24 cellular contexts compared by ENCODE assay signal in genomic region chr5:33763435-33763834, GRCh38.
"Had no signal": no experiment of that assay in that cellular context is flagged by ENCODE, and none has a peak within 500 bp of the region (broad histone marks: within the 10 kb centered on the region; RNA-seq: fewer than 3 reads in every experiment).

No MANE protein-coding gene starts in this region.

- H3K27me3 Mint-ChIP-seq: activated CD4-positive, alpha-beta T cell treated with anti-CD3 and anti-CD28 coated beads for 36 hours; activated naive CD8-positive, alpha-beta T cell treated with anti-CD3 and anti-CD28 coated beads, Interleukin-2, amount 50 U/mL, for 24 hours; brain had no signal

- H3K9me3 Mint-ChIP-seq: activated CD4-positive, alpha-beta memory T cell treated with anti-CD3 and anti-CD28 coated beads, Interleukin-2, amount 10 ng/mL, durations not matched to agents 7 days and 5 days; activated naive CD4-positive, alpha-beta T cell treated with anti-CD3 and anti-CD28 coated beads, Interleukin-2, amount 50 U/mL, for 24 hours; activated naive CD8-positive, alpha-beta T cell treated with anti-CD3 and anti-CD28 coated beads, Interleukin-2, amount 50 U/mL, for 24 hours; activated T-helper 2 cell treated with anti-CD3 and anti-CD28 coated beads, Interferon-gamma antibody, Interleukin-2, Interleukin-4, amounts not matched to agents 10 μg/mL and 5 μg/mL and 100 μg/mL, durations not matched to agents 14 hours and 24 hours and 36 hours; brain had no signal

- H3K9me3 ChIP-seq: ascending aorta, SK-N-SH had no signal

- H3K27ac Mint-ChIP-seq: activated CD4-positive, alpha-beta memory T cell treated with anti-CD3 and anti-CD28 coated beads, Interleukin-2, amount 10 ng/mL, durations not matched to agents 7 days and 5 days; activated CD4-positive, alpha-beta T cell treated with anti-CD3 and anti-CD28 coated beads for 36 hours; activated naive CD4-positive, alpha-beta T cell treated with anti-CD3 and anti-CD28 coated beads, Interleukin-2, amount 50 U/mL, for 24 hours; activated naive CD8-positive, alpha-beta T cell treated with anti-CD3 and anti-CD28 coated beads, Interleukin-2, amount 50 U/mL, for 24 hours; activated T-helper 2 cell treated with anti-CD3 and anti-CD28 coated beads, Interferon-gamma antibody, Interleukin-2, Interleukin-4, amounts not matched to agents 10 μg/mL and 5 μg/mL and 100 μg/mL, durations not matched to agents 14 hours and 24 hours and 36 hours; brain had no signal

- H3K4me3 ChIP-seq: ascending aorta, SJCRH30 had no signal

- H3K27ac ChIP-seq: ascending aorta, SJCRH30, VCaP had no signal

- ATAC-seq: activated CD4-positive, alpha-beta T cell treated with anti-CD3 and anti-CD28 coated beads for 36 hours; activated naive CD8-positive, alpha-beta T cell treated with anti-CD3 and anti-CD28 coated beads, Interleukin-2, amount 50 U/mL, for 24 hours had no signal

- H3K9me2 ChIP-seq: SK-N-SH had no signal

- H3K4me2 ChIP-seq: SK-N-SH had no signal

- H3K36me3 Mint-ChIP-seq: activated naive CD4-positive, alpha-beta T cell treated with anti-CD3 and anti-CD28 coated beads, Interleukin-2, amount 50 U/mL, for 24 hours; brain had no signal

- H3K27me3 ChIP-seq: ascending aorta, SJCRH30 had no signal

- H3K4me1 Mint-ChIP-seq: activated CD4-positive, alpha-beta memory T cell treated with anti-CD3 and anti-CD28 coated beads, Interleukin-2, amount 10 ng/mL, durations not matched to agents 7 days and 5 days; activated CD4-positive, alpha-beta T cell treated with anti-CD3 and anti-CD28 coated beads for 36 hours; activated naive CD4-positive, alpha-beta T cell treated with anti-CD3 and anti-CD28 coated beads, Interleukin-2, amount 50 U/mL, for 24 hours; activated naive CD8-positive, alpha-beta T cell treated with anti-CD3 and anti-CD28 coated beads, Interleukin-2, amount 50 U/mL, for 24 hours had no signal

- H3K36me3 ChIP-seq: ascending aorta, SJCRH30 had no signal

- H3K4me3 Mint-ChIP-seq: activated CD4-positive, alpha-beta memory T cell treated with anti-CD3 and anti-CD28 coated beads, Interleukin-2, amount 10 ng/mL, durations not matched to agents 7 days and 5 days; activated CD4-positive, alpha-beta T cell treated with anti-CD3 and anti-CD28 coated beads for 36 hours; activated naive CD4-positive, alpha-beta T cell treated with anti-CD3 and anti-CD28 coated beads, Interleukin-2, amount 50 U/mL, for 24 hours; activated naive CD8-positive, alpha-beta T cell treated with anti-CD3 and anti-CD28 coated beads, Interleukin-2, amount 50 U/mL, for 24 hours; brain had no signal

- DNase-seq: activated CD4-positive, alpha-beta memory T cell treated with anti-CD3 and anti-CD28 coated beads, Interleukin-2, amount 10 ng/mL, durations not matched to agents 7 days and 5 days; activated CD4-positive, alpha-beta T cell treated with anti-CD3 and anti-CD28 coated beads for 36 hours; activated CD4-positive, alpha-beta T cell treated with anti-CD3 and anti-CD28 coated beads, Interleukin-2, amount 50 U/mL, for 1 hour; activated naive CD8-positive, alpha-beta T cell treated with anti-CD3 and anti-CD28 coated beads, Interleukin-2, amount 50 U/mL, for 24 hours; activated T-cell treated with anti-CD3 and anti-CD28 coated beads for 4 hours; activated T-cell treated with anti-CD3 and anti-CD28 coated beads, Interleukin-2, amount 50 U/mL, for 48 hours; amniotic stem cell; MM.1S; NCI-H1417; NCI-H1930; NCI-H2171; NCI-H2227 treated with DMSO at 0.1 percent for 48 hours; NCI-H446 treated with DMSO at 0.1 percent for 48 hours; NCI-H524 treated with DMSO at 0.1 percent for 48 hours; NCI-H748 treated with DMSO at 0.1 percent for 48 hours; Right ventricle myocardium superior; SK-N-SH; T-helper 1 cell had no signal

- H3K9ac ChIP-seq: SK-N-SH had no signal
